ENCODE assay signal across 1 cellular context in the genomic region with DNA sequence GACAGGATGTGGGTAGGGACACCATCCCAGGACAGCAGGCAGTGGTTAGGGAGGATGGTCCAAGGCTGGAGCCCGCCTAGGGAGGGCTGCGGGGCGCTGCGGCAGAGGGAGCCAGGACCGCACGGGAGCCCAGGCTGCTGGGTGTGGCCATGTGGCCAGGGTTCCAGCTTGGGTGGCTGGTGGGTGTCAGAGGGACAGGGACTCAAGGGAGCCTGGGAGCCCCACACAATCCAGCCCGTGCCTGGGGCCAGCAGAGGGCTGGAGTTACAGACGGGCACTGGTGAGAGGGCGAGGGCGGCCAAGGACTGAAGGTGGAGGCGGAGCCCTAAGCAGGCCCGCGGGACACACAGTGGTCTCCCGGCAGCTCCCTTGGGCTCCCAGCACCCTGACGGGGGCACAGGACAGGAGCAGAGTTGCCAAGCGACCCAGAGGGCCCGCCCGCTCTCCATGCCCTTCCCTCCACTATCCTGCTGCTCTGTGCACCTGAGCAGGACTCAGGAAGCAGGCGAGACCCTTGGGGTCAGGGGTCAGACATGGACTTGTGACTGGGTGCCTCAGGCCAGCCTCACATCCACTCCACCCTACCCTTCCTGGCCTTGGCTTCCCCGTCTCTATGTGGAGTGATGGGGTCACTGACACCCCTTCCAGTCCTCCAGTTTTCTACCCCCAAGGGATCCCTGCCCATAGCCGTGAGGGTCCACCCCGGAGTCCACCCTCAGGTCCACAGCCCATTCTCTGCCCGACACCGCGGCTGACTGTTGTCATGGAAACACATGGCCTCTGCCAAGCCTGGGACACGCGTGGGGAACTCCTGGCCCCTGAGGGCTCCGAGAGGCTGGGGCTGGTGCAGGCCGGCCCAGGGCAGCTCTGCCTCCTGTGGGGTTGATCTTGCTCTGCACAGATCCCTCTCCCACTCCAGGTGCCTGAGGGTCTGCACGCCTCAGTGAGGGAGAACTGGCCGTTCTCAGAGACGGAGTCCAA.
TF ChIP-seq lines count a peak whose summit lies in the region.

No MANE protein-coding gene starts in this region.

TF ChIP-seq in WTC11, 78 proteins besides CTCF, POLR2A, EP300 and RAD21:
- TF ChIP-seq, protein P1, sequence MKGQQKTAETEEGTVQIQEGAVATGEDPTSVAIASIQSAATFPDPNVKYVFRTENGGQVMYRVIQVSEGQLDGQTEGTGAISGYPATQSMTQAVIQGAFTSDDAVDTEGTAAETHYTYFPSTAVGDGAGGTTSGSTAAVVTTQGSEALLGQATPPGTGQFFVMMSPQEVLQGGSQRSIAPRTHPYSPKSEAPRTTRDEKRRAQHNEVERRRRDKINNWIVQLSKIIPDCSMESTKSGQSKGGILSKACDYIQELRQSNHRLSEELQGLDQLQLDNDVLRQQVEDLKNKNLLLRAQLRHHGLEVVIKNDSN (CRISPR knock-in tag; IDR thresholded peaks at IDR 0.05): peak; percentile 36; the same call in 1 of the 2 replicates
- no peak for TF ChIP-seq NFYB (CRISPR knock-in tag; conservative IDR thresholded peaks at IDR 0.05; ENCODE audit: low read depth)
